ENCODE assay signal across 23 cellular contexts in genomic region chr9:18857334-18857733, GRCh38.
"Had no signal": no experiment of that assay in that cellular context is flagged by ENCODE, and none has a peak within 500 bp of the region (broad histone marks: within the 10 kb centered on the region; RNA-seq: fewer than 3 reads in every experiment).

No MANE protein-coding gene starts in this region.

- DNase-seq: activated CD4-positive, alpha-beta memory T cell treated with anti-CD3 and anti-CD28 coated beads, Interleukin-2, amount 10 ng/mL, durations not matched to agents 7 days and 5 days; activated CD4-positive, alpha-beta T cell treated with anti-CD3 and anti-CD28 coated beads for 1 hour; activated CD4-positive, alpha-beta T cell treated with anti-CD3 and anti-CD28 coated beads, Interleukin-2, amount 10 ng/mL, durations not matched to agents 7 days and 5 days; activated CD8-positive, alpha-beta memory T cell treated with anti-CD3 and anti-CD28 coated beads, Interleukin-2, amount 50 U/mL, for 48 hours; activated naive CD8-positive, alpha-beta T cell treated with anti-CD3 and anti-CD28 coated beads, Interleukin-2, amount 50 U/mL, for 24 hours; activated T-cell treated with anti-CD3 and anti-CD28 coated beads, Interleukin-2, amount 50 U/mL, for 24 hours; colonic mucosa; dorsolateral prefrontal cortex; effector memory CD4-positive, alpha-beta T cell; erythroblast; left cardiac atrium; mammary epithelial cell; ovary; retina; sigmoid colon; stimulated activated CD4-positive, alpha-beta T cell treated with anti-CD3 and anti-CD28 coated beads, Interleukin-2, amount 100 ng/mL, for 24 hours; stimulated activated naive B cell treated with anti-CD40 and anti-IgM and Interleukin-4, amounts not matched to agents 10 μg/mL and 1 μg/mL and 100 μg/mL, for 72 hours; stomach; tibial artery had no signal

- H3K4me2 ChIP-seq: hepatocyte, smooth muscle cell had no signal

- H3K36me3 ChIP-seq: colonic mucosa, neutrophil, ovary, sigmoid colon, stomach, tibial artery had no signal

- H3K27ac ChIP-seq: colonic mucosa, foreskin keratinocyte, hepatocyte, neutrophil, ovary, sigmoid colon, tibial artery had no signal

- H3K27me3 ChIP-seq: colonic mucosa, dorsolateral prefrontal cortex, hepatocyte, neutrophil, ovary, sigmoid colon, stomach, tibial artery had no signal

- H3K9me3 ChIP-seq: colonic mucosa, neutrophil, ovary, sigmoid colon, stomach, tibial artery had no signal

- H3K4me3 ChIP-seq: colonic mucosa, dorsolateral prefrontal cortex, hepatocyte, ovary, sigmoid colon, smooth muscle cell, stomach, tibial artery had no signal

- H3K4me1 ChIP-seq: colonic mucosa, foreskin keratinocyte had no signal

- ATAC-seq: activated naive CD8-positive, alpha-beta T cell treated with anti-CD3 and anti-CD28 coated beads, Interleukin-2, amount 50 U/mL, for 24 hours; foreskin keratinocyte; left cardiac atrium; stimulated activated naive B cell treated with anti-CD40 and anti-IgM and Interleukin-4, amounts not matched to agents 10 μg/mL and 1 μg/mL and 100 μg/mL, for 72 hours had no signal

- H2AFZ ChIP-seq: hepatocyte had no signal
